In the genomic region with DNA sequence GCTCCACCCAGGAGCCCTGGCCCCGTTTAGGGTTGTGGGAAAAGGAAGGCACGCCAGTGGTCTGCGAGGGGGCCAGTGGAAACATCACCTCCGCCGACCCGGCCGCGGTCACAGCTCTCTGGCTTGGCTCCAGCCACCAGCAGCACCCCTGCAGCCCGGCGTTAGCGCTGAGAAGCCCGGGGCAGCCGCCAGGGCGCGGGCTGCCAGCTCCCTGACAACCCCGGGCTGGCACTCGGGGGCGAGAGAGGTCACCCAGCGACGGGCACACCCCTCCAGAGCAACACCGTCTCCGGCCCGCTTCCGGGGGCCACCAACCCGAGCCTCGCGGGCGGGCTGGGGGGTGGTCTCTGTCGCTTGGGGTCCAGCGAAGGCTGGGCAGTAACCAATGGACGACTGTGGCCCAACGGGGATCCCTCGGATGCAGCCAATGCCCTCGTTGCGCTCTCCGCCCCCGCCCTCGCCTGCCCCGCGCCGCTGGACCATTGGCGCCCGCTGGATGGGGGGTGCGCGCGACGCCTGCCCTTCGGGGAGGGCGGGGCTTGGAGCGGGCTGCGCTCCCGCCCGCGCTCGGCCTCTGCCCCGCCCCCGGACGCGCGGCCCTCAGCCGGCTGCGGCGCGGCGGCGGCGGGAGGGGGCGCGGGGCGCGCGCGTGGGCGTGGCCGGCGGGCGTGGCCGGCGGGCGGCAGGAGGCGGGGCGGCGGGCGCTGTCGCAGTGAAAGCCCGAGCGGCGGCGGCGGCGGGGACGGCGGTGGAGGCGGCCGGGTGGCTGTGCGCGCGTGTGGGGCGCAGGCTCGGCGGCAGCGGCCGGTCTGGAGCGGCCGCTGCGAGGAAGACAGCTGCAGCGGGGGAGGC, we compare ENCODE assay signal across 8 cellular contexts. TPM values are rescaled to one million over a fixed set of nuclear protein-coding genes. Genes with fewer than 3 reads are reported as not detected.
DNase-seq lines count a peak whose midpoint lies in the region; ATAC-seq and TF ChIP-seq lines count a peak whose summit lies in the region.

Gene MAN1C1 (plus strand): TSS at position 712 of the 852 bp plus-strand sequence. CDS start 1,007 bp downstream, outside the sequence.

- H3K27ac ChIP-seq in suprapubic skin = peak within 1 kb of the TSS; percentile 39

- H3K27me3 ChIP-seq in suprapubic skin = no peaks in the 10 kb centered on the region

- H3K9me3 ChIP-seq in suprapubic skin = no peaks in the 10 kb centered on the region

- peak; percentile 59 for ATAC-seq in GM21786 (IDR thresholded peaks at IDR 0.05; ENCODE audit: unreplicated experiment)

- no peak for TF ChIP-seq POLR2A in suprapubic skin (IDR thresholded peaks at IDR 0.05)

- DNase-seq in DMS79 (lab: John Stamatoyannopoulos, UW) = peak; percentile 82
- DNase-seq in M059J (ENCODE audit: low read depth) = peak; percentile 85
- peak; percentile 84 for DNase-seq in SK-N-DZ (ENCODE audit: low spot score)
- peak; percentile 77 for DNase-seq in activated naive CD4-positive, alpha-beta T cell treated with anti-CD3 and anti-CD28 coated beads, Interleukin-2, amount 50 U/mL, for 16 hours
- no peak for DNase-seq in glomerular endothelial cell (ENCODE audit: extremely low read depth, low read depth, low spot score)
- DNase-seq in nucleus accumbens (lab: John Stamatoyannopoulos, UW) = peak; percentile 49 to 97 (median 87)
- DNase-seq in suprapubic skin (ENCODE audit: low spot score in 2 of 2) = peak; percentile 90 to 91

- peaks cover 44% of the 10 kb centered on the region for H3K4me1 ChIP-seq in suprapubic skin

- H3K4me3 ChIP-seq in suprapubic skin = peak within 1 kb of the TSS; percentile 84

- no peak for TF ChIP-seq EP300 in suprapubic skin (IDR thresholded peaks at IDR 0.05)

- 2% methylated on average over 16 of the region's 107 CpGs for WGBS in suprapubic skin

- TF ChIP-seq CTCF in suprapubic skin (IDR thresholded peaks at IDR 0.05) = no peak

- H3K36me3 ChIP-seq in suprapubic skin = no peaks in the 10 kb centered on the region

RNA-seq across cellular contexts. Expression of gene MAN1C1, which starts in this region (rescaled TPM):
- total RNA-seq in M059J (2014; rRNA removed; shearing (Covaris generic)) = 3.3 and 4.4 TPM in 2 replicates
- 0.97 and 3.1 TPM in 2 replicates for polyA plus RNA-seq in SK-N-DZ (2014; cell fraction: cytosol; rRNA removed)
- polyA plus RNA-seq in SK-N-DZ (2014; cell fraction: nucleus; rRNA removed) = 2.0 and 5.1 TPM in 2 replicates
- 16.3 and 48.0 TPM in 2 replicates for total RNA-seq in glomerular endothelial cell
- total RNA-seq in suprapubic skin = 10 to 100 TPM in 1 of 4 donors, 1 to 10 TPM in 3; 7.3 to 15.2 (median 8.0) TPM
